Comparison of ENCODE assay signal across 1 cellular context in genomic region chr7:22943997-22944396, GRCh38.
TF ChIP-seq lines count a peak whose summit lies in the region.

No MANE protein-coding gene starts in this region.

TF ChIP-seq in Ishikawa, 13 proteins besides CTCF, POLR2A, EP300 and RAD21:
- TF ChIP-seq REST (IDR thresholded peaks at IDR 0.05; ENCODE audit: low read depth) (peak; percentile 67), FOXM1 (IDR thresholded peaks at IDR 0.05; ENCODE audit: borderline replicate concordance, low read depth) (no peak)
TF ChIP-seq in Ishikawa: peak in this region for 1.
